Comparison of ENCODE assay signal across 8 cellular contexts in genomic region chr14:22887990-22888378, GRCh38. TPM values are rescaled to one million over a fixed set of nuclear protein-coding genes. Genes with fewer than 3 reads are reported as not detected.
A peak's percentile ranks its signal among the peaks of the same experiment; 100 is the strongest.
DNase-seq lines count a peak whose midpoint lies in the region; ATAC-seq and TF ChIP-seq lines count a peak whose summit lies in the region.

No MANE protein-coding gene starts in this region.

- peak; percentile 36 for ATAC-seq in HG02938 (IDR thresholded peaks at IDR 0.05; ENCODE audit: unreplicated experiment)
- peak; percentile 37 to 50 for ATAC-seq in activated CD4-positive, CD25-positive, alpha-beta regulatory T cell treated with anti-CD3 and anti-CD28 coated beads, Interleukin-2, amount 50 U/mL, for 24 hours

- TF ChIP-seq POLR2A in GM18951 (IDR thresholded peaks at IDR 0.05; ENCODE audit: extremely low read depth, insufficient read depth, insufficient read length): peak; percentile 59

- in situ Hi-C loops in GM18951 (cut with MboI; ENCODE audit: low sequenced_read_pairs, unreplicated experiment): no loop called here

- no peak for TF ChIP-seq CTCF in epithelial cell of proximal tubule (conservative IDR thresholded peaks at IDR 0.05; ENCODE audit: low read depth, low read length)

- H3K4me3 ChIP-seq in epithelial cell of proximal tubule (ENCODE audit: low read depth, low read length): peak overlapping the region; percentile 88

- DNase-seq in epithelial cell of proximal tubule (ENCODE audit: low read depth) (no peak), iPS-NIHi7 (ENCODE audit: extremely low spot score) (no peak), DMS153 treated with DMSO at 0.1 percent for 48 hours (lab: John Stamatoyannopoulos, UW; ENCODE audit: unreplicated experiment) (no peak), SKM-1 treated with dmso at 0.1 percent for 144 hours (lab: John Stamatoyannopoulos, UW; ENCODE audit: unreplicated experiment) (no peak)
- DNase-seq in stimulated activated CD4-positive, alpha-beta T cell treated with anti-CD3 and anti-CD28 coated beads, Interleukin-2, amount 100 ng/mL, for 24 hours: peak; percentile 66

RNA-seq across cellular contexts. Expression of gene REM2, which starts 5.0 kb away (rescaled TPM):
- total RNA-seq in epithelial cell of proximal tubule: 0.17 and 0.80 TPM in 2 replicates

RNA-seq across cellular contexts. Expression of gene LRP10, which starts 16.4 kb away (rescaled TPM):
- 82.5 and 102 TPM in 2 replicates for total RNA-seq in epithelial cell of proximal tubule

RNA-seq across cellular contexts. Expression of gene RBM23, which starts 31.0 kb away (rescaled TPM):
- 76.4 and 90.6 TPM in 2 replicates for total RNA-seq in epithelial cell of proximal tubule

RNA-seq across cellular contexts. Expression of gene PRMT5, which starts 41.2 kb away (rescaled TPM):
- total RNA-seq in epithelial cell of proximal tubule: 70.5 and 142 TPM in 2 replicates

RNA-seq across cellular contexts. Expression of gene MMP14, which starts 51.6 kb away (rescaled TPM):
- total RNA-seq in epithelial cell of proximal tubule: 224 and 227 TPM in 2 replicates

Comparison
In these comparisons a context has a peak if more than half of its experiments do, and no peak if none do; other contexts are left out.
1. DNase-seq: peak in stimulated activated CD4-positive, alpha-beta T cell treated with anti-CD3 and anti-CD28 coated beads, Interleukin-2, amount 100 ng/mL, for 24 hours (2 of 2); none in epithelial cell of proximal tubule (single experiment), iPS-NIHi7 (single experiment), DMS153 treated with DMSO at 0.1 percent for 48 hours (single experiment) and SKM-1 treated with dmso at 0.1 percent for 144 hours (single experiment).